ENCODE assay signal across 15 cellular contexts in genomic region chr22:30262112-30262511, GRCh38. TPM values are rescaled to one million over a fixed set of nuclear protein-coding genes. Genes with fewer than 3 reads are reported as not detected.
DNase-seq lines count a peak whose midpoint lies in the region; ATAC-seq, FAIRE-seq and TF ChIP-seq lines count a peak whose summit lies in the region.
"Had no signal": no experiment of that assay in that cellular context is flagged by ENCODE, and none has a peak within 500 bp of the region (broad histone marks: within the 10 kb centered on the region; RNA-seq: fewer than 3 reads in every experiment).

No MANE protein-coding gene starts in this region.

- DNase-seq in activated T-cell treated with anti-CD3 and anti-CD28 coated beads, Interleukin-2, amount 50 U/mL, for 72 hours = no peak
- no peak for DNase-seq in activated T-cell treated with anti-CD3 and anti-CD28 coated beads, Interleukin-2, amount 50 U/mL, for 4 hours
- DNase-seq in T-helper 17 cell = no peak
- DNase-seq in H1 (ENCODE audit: low read depth in 1 of 2, low spot score in 2 of 2) = no peak
- no peak for DNase-seq in trophoblast cell
- DNase-seq in SJCRH30 = no peak
- DNase-seq in hippocampal formation (lab: John Stamatoyannopoulos, UW) = no peak
- no peak for DNase-seq in SW 1271 (lab: John Stamatoyannopoulos, UW)
- DNase-seq: cerebellar nuclear complex, DMS 273 treated with DMSO at 0.1 percent for 48 hours had no signal

- no peaks in the 10 kb centered on the region for H4K20me1 ChIP-seq in H1 (replicated peaks in 1 of 2; ENCODE audit: control insufficient read depth in 1 of 2, insufficient read depth in 2 of 2, low read length in 2 of 2)

- H3K4me3 ChIP-seq in H1 (ENCODE audit: extremely low read depth in 1 of 4, insufficient read depth in 2 of 4, low read depth in 3 of 4, low read length in 4 of 4) = no peak overlapping the region
- no peak overlapping the region for H3K4me3 ChIP-seq in trophoblast cell (ENCODE audit: low read depth, low read length)
- H3K4me3 ChIP-seq in SJCRH30 = no peak overlapping the region
- H3K4me3 ChIP-seq: ascending aorta, prostate gland, uterus had no signal

- no peak for TF ChIP-seq POLR2A in H1 (IDR thresholded peaks at IDR 0.05; ENCODE audit: control extremely low read depth in 1 of 2, low read depth in 2 of 2, low read length in 2 of 2)

- H3K9me3 ChIP-seq in T-helper 17 cell (ENCODE audit: control insufficient read depth, low read length, poor library complexity, severe bottlenecking) (no peaks in the 10 kb centered on the region), H1 (ENCODE audit: insufficient read depth in 2 of 2, low read depth in 1 of 2, low read length in 1 of 2) (no peaks in the 10 kb centered on the region), trophoblast cell (ENCODE audit: insufficient read depth, low read depth, low read length) (no peaks in the 10 kb centered on the region), SJCRH30 (replicated peaks) (no peaks in the 10 kb centered on the region)
- H3K9me3 ChIP-seq: ascending aorta, prostate gland, uterus had no signal

- 90% methylated on average over 4 of the region's 4 CpGs; no CpG with 5 or more reads in 1 of the 2 experiments for WGBS in H1 (ENCODE audit: extremely low coverage in 1 of 2, insufficient coverage in 1 of 2, insufficient read length in 1 of 2, insufficient replicate concordance in 2 of 2, low coverage in 1 of 2, low lambda C conversion rate in 2 of 2, missing lambda C conversion rate in 1 of 2), 2 experiments
- no CpG with 5 or more reads among the region's 4 CpGs for WGBS in trophoblast cell (ENCODE audit: extremely low coverage, insufficient coverage, insufficient read length)

- no peak overlapping the region for H2AFZ ChIP-seq in H1 (ENCODE audit: low read length)
- no peak overlapping the region for H2AFZ ChIP-seq in trophoblast cell (ENCODE audit: insufficient read depth, low read length, poor library complexity)

- H3K27ac ChIP-seq in H1 (ENCODE audit: low read depth, low read length) (no peak overlapping the region), trophoblast cell (ENCODE audit: low read depth, low read length) (no peak overlapping the region), SJCRH30 (no peak overlapping the region)
- H3K27ac ChIP-seq: ascending aorta, GM23248, prostate gland, uterus had no signal

- H3K23ac ChIP-seq in H1 (ENCODE audit: insufficient read length) (no peak overlapping the region), trophoblast cell (ENCODE audit: low read length) (no peak overlapping the region)

- no peak for TF ChIP-seq CTCF in H1 (IDR thresholded peaks at IDR 0.05; ENCODE audit: control extremely low read depth in 1 of 3, insufficient read depth in 1 of 3, low read depth in 1 of 3, low read length in 3 of 3)

- peak overlapping the region; percentile 46 to 51 for H3K4me3 Mint-ChIP-seq in activated T-cell treated with anti-CD3 and anti-CD28 coated beads, Interleukin-2, amount 50 U/mL, for 72 hours
- no peak overlapping the region for H3K4me3 Mint-ChIP-seq in activated T-cell treated with anti-CD3 and anti-CD28 coated beads, Interleukin-2, amount 50 U/mL, for 4 hours
- H3K4me3 Mint-ChIP-seq in T-helper 17 cell = peak overlapping the region; percentile 70
- H3K4me3 Mint-ChIP-seq: nephron had no signal

- H3K27me3 Mint-ChIP-seq in activated T-cell treated with anti-CD3 and anti-CD28 coated beads, Interleukin-2, amount 50 U/mL, for 72 hours (ENCODE audit: low read depth) = no peaks in the 10 kb centered on the region
- H3K27me3 Mint-ChIP-seq in activated T-cell treated with anti-CD3 and anti-CD28 coated beads, Interleukin-2, amount 50 U/mL, for 4 hours (ENCODE audit: low read depth) = no peaks in the 10 kb centered on the region
- H3K27me3 Mint-ChIP-seq in T-helper 17 cell = no peaks in the 10 kb centered on the region

- no peak overlapping the region for H3K4ac ChIP-seq in H1 (replicated peaks; ENCODE audit: insufficient read length, low read depth, low read length)
- H3K4ac ChIP-seq in trophoblast cell (ENCODE audit: low read depth, low read length) = no peak overlapping the region

- no peak for TF ChIP-seq EP300 in H1 (IDR thresholded peaks at IDR 0.05; ENCODE audit: borderline replicate concordance in 1 of 2, low read depth in 2 of 2, low read length in 2 of 2)

- H4K8ac ChIP-seq in H1 (ENCODE audit: extremely low read depth, insufficient read depth, low read length) = no peak overlapping the region
- no peak overlapping the region for H4K8ac ChIP-seq in trophoblast cell (ENCODE audit: low read depth, low read length)

- POLR2A ChIA-PET in H1 (lab: Charles Lee; ENCODE audit: partially characterized antibody) = no interaction called here

- H4K91ac ChIP-seq in H1 (replicated peaks; ENCODE audit: insufficient read length, low read length) (no peak overlapping the region), trophoblast cell (ENCODE audit: low read depth, low read length) (peak overlapping the region; percentile 65)

- H3K4me1 ChIP-seq in H1 (replicated peaks in 1 of 4; ENCODE audit: control insufficient read depth in 3 of 4, insufficient read depth in 4 of 4, low read length in 3 of 4) (peaks cover 0 to 14% (median 9%) of the 10 kb centered on the region in 4 experiments; a peak in 6 of 7 replicates), trophoblast cell (ENCODE audit: control insufficient read depth in 1 of 2, insufficient read depth in 2 of 2, low read length in 2 of 2) (peaks cover 8 to 32% of the 10 kb centered on the region in 2 experiments), SJCRH30 (no peaks in the 10 kb centered on the region)
- H3K4me1 ChIP-seq: ascending aorta, prostate gland had no signal

- H3K9me3 Mint-ChIP-seq in activated T-cell treated with anti-CD3 and anti-CD28 coated beads, Interleukin-2, amount 50 U/mL, for 72 hours = no peaks in the 10 kb centered on the region
- no peaks in the 10 kb centered on the region for H3K9me3 Mint-ChIP-seq in activated T-cell treated with anti-CD3 and anti-CD28 coated beads, Interleukin-2, amount 50 U/mL, for 4 hours
- H3K9me3 Mint-ChIP-seq: nephron had no signal

- H2BK120ac ChIP-seq in H1 (replicated peaks; ENCODE audit: low read depth, low read length) = no peak overlapping the region
- no peak overlapping the region for H2BK120ac ChIP-seq in trophoblast cell (ENCODE audit: insufficient read depth, low read length, poor library complexity)

- TF ChIP-seq RAD21 in H1 (IDR thresholded peaks at IDR 0.05 in 1 of 2, conservative IDR thresholded peaks at IDR 0.05 in 1 of 2; ENCODE audit: low read depth in 2 of 2, low read length in 2 of 2) = no peak

- no peak overlapping the region for H4K12ac ChIP-seq in trophoblast cell (ENCODE audit: low read depth, low read length)

- H2AK5ac ChIP-seq in H1 (ENCODE audit: low read depth, low read length) = 0 out of 2 replicates have a peak overlapping the region, but pooled peaks have one; percentile 82
- no peak overlapping the region for H2AK5ac ChIP-seq in trophoblast cell (ENCODE audit: low read length)

- no peak overlapping the region for H3K4me2 ChIP-seq in H1 (ENCODE audit: insufficient read depth in 1 of 2, low read depth in 2 of 2, low read length in 2 of 2)
- H3K4me2 ChIP-seq in trophoblast cell (ENCODE audit: low read length) = no peak overlapping the region

- H3K79me1 ChIP-seq in H1 (ENCODE audit: low read depth, low read length) = no peaks in the 10 kb centered on the region
- peaks cover 8% of the 10 kb centered on the region for H3K79me1 ChIP-seq in trophoblast cell (ENCODE audit: low read length)

- peaks cover 0 to under 1% (median 0%) of the 10 kb centered on the region in 4 experiments; a peak in 2 of 7 replicates for H3K27me3 ChIP-seq in H1 (replicated peaks in 1 of 4; ENCODE audit: control insufficient read depth in 3 of 4, extremely low read depth in 1 of 4, insufficient read depth in 3 of 4, low read length in 3 of 4)
- no peaks in the 10 kb centered on the region for H3K27me3 ChIP-seq in trophoblast cell (ENCODE audit: insufficient read depth, low read length)
- H3K27me3 ChIP-seq in SJCRH30 = no peaks in the 10 kb centered on the region
- H3K27me3 ChIP-seq: ascending aorta, uterus had no signal

- peaks cover 9 to 12% of the 10 kb centered on the region in 2 donors for H3K36me3 Mint-ChIP-seq in activated T-cell treated with anti-CD3 and anti-CD28 coated beads, Interleukin-2, amount 50 U/mL, for 72 hours (ENCODE audit: insufficient read depth in 2 of 2)
- H3K36me3 Mint-ChIP-seq in activated T-cell treated with anti-CD3 and anti-CD28 coated beads, Interleukin-2, amount 50 U/mL, for 4 hours (ENCODE audit: insufficient read depth) = peaks cover 6% of the 10 kb centered on the region
- H3K36me3 Mint-ChIP-seq in T-helper 17 cell (ENCODE audit: low read depth) = no peaks in the 10 kb centered on the region

- H3K27ac Mint-ChIP-seq in activated T-cell treated with anti-CD3 and anti-CD28 coated beads, Interleukin-2, amount 50 U/mL, for 72 hours = no peak overlapping the region
- H3K27ac Mint-ChIP-seq in T-helper 17 cell = no peak overlapping the region

- H2BK5ac ChIP-seq in H1 (ENCODE audit: low read depth, low read length) = no peak overlapping the region
- H2BK5ac ChIP-seq in trophoblast cell (ENCODE audit: low read depth, low read length, poor library complexity) = no peak overlapping the region

- H3K23me2 ChIP-seq in H1 (ENCODE audit: low read depth, low read length) = no peaks in the 10 kb centered on the region

- H2BK20ac ChIP-seq in H1 (ENCODE audit: low read length) = no peak overlapping the region; the same call in 1 of the 2 replicates

- H2BK15ac ChIP-seq in H1 (ENCODE audit: low read length) = peak overlapping the region; percentile 83; the same call in 1 of the 2 replicates

- H3K36me3 ChIP-seq in H1 (ENCODE audit: control insufficient read depth in 2 of 4, insufficient read depth in 4 of 4, low read length in 3 of 4) (no peaks in the 10 kb centered on the region), trophoblast cell (ENCODE audit: control insufficient read depth in 1 of 2, insufficient read depth in 2 of 2, low read length in 2 of 2) (no peaks in the 10 kb centered on the region), SJCRH30 (no peaks in the 10 kb centered on the region)
- H3K36me3 ChIP-seq: ascending aorta, prostate gland, uterus had no signal

- H3K18ac ChIP-seq in H1 (ENCODE audit: extremely low read depth, low read length) (no peak overlapping the region), trophoblast cell (ENCODE audit: low read length) (no peak overlapping the region)

- H3K9ac ChIP-seq in H1 (replicated peaks in 1 of 4; ENCODE audit: extremely low read depth in 1 of 4, low read depth in 3 of 4, low read length in 3 of 4) (no peak overlapping the region), trophoblast cell (ENCODE audit: low read length) (no peak overlapping the region)
- H3K9ac ChIP-seq: GM23248 had no signal

- peaks cover 53% of the 10 kb centered on the region for H3K4me1 Mint-ChIP-seq in activated T-cell treated with anti-CD3 and anti-CD28 coated beads, Interleukin-2, amount 50 U/mL, for 72 hours (ENCODE audit: low read depth)
- H3K4me1 Mint-ChIP-seq in activated T-cell treated with anti-CD3 and anti-CD28 coated beads, Interleukin-2, amount 50 U/mL, for 4 hours (ENCODE audit: low read depth) = peaks cover 30% of the 10 kb centered on the region
- H3K4me1 Mint-ChIP-seq in T-helper 17 cell = peaks cover 45% of the 10 kb centered on the region

- H3K56ac ChIP-seq in H1 (replicated peaks; ENCODE audit: insufficient read length, low read depth, low read length) = no peak overlapping the region

- H3K79me2 ChIP-seq in H1 (ENCODE audit: control insufficient read depth in 1 of 2, insufficient read depth in 2 of 2, low read length in 2 of 2) (no peaks in the 10 kb centered on the region), trophoblast cell (ENCODE audit: control insufficient read depth, insufficient read depth, low read length, poor library complexity) (no peaks in the 10 kb centered on the region)

- H2BK12ac ChIP-seq in H1 (ENCODE audit: low read depth, low read length) = peak overlapping the region; percentile 68; the same call in 1 of the 2 replicates
- H2BK12ac ChIP-seq in trophoblast cell (ENCODE audit: low read length) = no peak overlapping the region

- H3K14ac ChIP-seq in H1 (ENCODE audit: insufficient read length) (no peak overlapping the region), trophoblast cell (ENCODE audit: low read length) (no peak overlapping the region)

- FAIRE-seq in H1 (lab: Jason Lieb, UNC) = no peak

- H4K5ac ChIP-seq in H1 (ENCODE audit: insufficient read length, low read depth, low read length) = no peak overlapping the region

- no peak for ATAC-seq in activated T-cell treated with anti-CD3 and anti-CD28 coated beads, Interleukin-2, amount 50 U/mL, for 72 hours (replicated peaks in 1 of 2)
- no peak for ATAC-seq in activated T-cell treated with anti-CD3 and anti-CD28 coated beads, Interleukin-2, amount 50 U/mL, for 4 hours
- ATAC-seq in T-helper 17 cell = no peak

- CTCF ChIA-PET in H1 (lab: Charles Lee; ENCODE audit: partially characterized antibody) = interaction anchor here (1.1 to 3.5 kb wide), 5 partner anchors 13 to 155 kb away, joined by 3 to 17 read pairs (median 6); no protein-coding TSS in a partner anchor

RNA-seq across cellular contexts. Expression of gene OSM, which starts 4.5 kb away (rescaled TPM):
- total RNA-seq in activated T-cell treated with anti-CD3 and anti-CD28 coated beads, Interleukin-2, amount 50 U/mL, for 72 hours = 10 to 100 TPM; 20.9 to 21.9 TPM
- 10 to 100 TPM; 18.4 to 30.7 (median 22.2) TPM for total RNA-seq in activated T-cell treated with anti-CD3 and anti-CD28 coated beads, Interleukin-2, amount 50 U/mL, for 4 hours
- total RNA-seq in T-helper 17 cell = 10 to 100 TPM; 29.1 to 35.2 TPM
- total RNA-seq in H1 (2021; fragmentation: NEBNext Ultra II Directional; extraction: Animal tissue kit (Norgen Biotek cat#: 25700)) = not detected in 2 replicates
- not detected in 2 replicates for polyA plus RNA-seq in H1 (2011; rRNA removed)
- not detected for polyA plus RNA-seq in H1 (2011; cell fraction: cytosol; rRNA removed)
- not detected for polyA plus RNA-seq in H1 (2011; cell fraction: nucleus; rRNA removed)
- not detected in 4 replicates for polyA plus RNA-seq in H1 (2012, experiment 1 of 2)
- polyA plus RNA-seq in H1 (2012, experiment 2 of 2) = not detected
- polyA plus RNA-seq in H1 (2013, experiment 1 of 2) = not detected
- polyA plus RNA-seq in H1 (2013, experiment 2 of 2) = not detected
- polyA minus RNA-seq in H1 (2011; rRNA and poly(A)+ RNA removed) = not detected in 2 replicates
- not detected for polyA minus RNA-seq in H1 (2011; cell fraction: cytosol; rRNA and poly(A)+ RNA removed)
- not detected for polyA minus RNA-seq in H1 (2011; cell fraction: nucleus; rRNA and poly(A)+ RNA removed)
- 0.19 and 0.25 TPM in 2 replicates for polyA plus RNA-seq in trophoblast cell (2013)
- not detected in 2 replicates for total RNA-seq in SJCRH30 (2014; rRNA removed; shearing (Covaris generic))
- total RNA-seq: ascending aorta, GM23248 had no signal
- polyA plus RNA-seq: GM23248 had no signal

RNA-seq across cellular contexts. Expression of gene LIF, which starts 15.6 kb away (rescaled TPM):
- total RNA-seq in activated T-cell treated with anti-CD3 and anti-CD28 coated beads, Interleukin-2, amount 50 U/mL, for 72 hours = 10 to 100 TPM; 67.9 to 71.3 TPM
- total RNA-seq in activated T-cell treated with anti-CD3 and anti-CD28 coated beads, Interleukin-2, amount 50 U/mL, for 4 hours = 100 to 1,000 TPM; 226 to 440 (median 307) TPM
- 1 to 10 TPM; 1.8 to 5.3 TPM for total RNA-seq in T-helper 17 cell
- 3.3 and 3.5 TPM in 2 replicates for total RNA-seq in H1 (2021; fragmentation: NEBNext Ultra II Directional; extraction: Animal tissue kit (Norgen Biotek cat#: 25700))
- polyA plus RNA-seq in H1 (2011; rRNA removed) = 3.3 and 4.1 TPM in 2 replicates
- polyA plus RNA-seq in H1 (2011; cell fraction: cytosol; rRNA removed) = 4.0 TPM
- polyA plus RNA-seq in H1 (2011; cell fraction: nucleus; rRNA removed) = 16.5 TPM
- polyA plus RNA-seq in H1 (2012, experiment 1 of 2) = 3.5 to 4.5 TPM (median 3.9 TPM) in 4 replicates
- polyA plus RNA-seq in H1 (2012, experiment 2 of 2) = 2.9 TPM
- polyA plus RNA-seq in H1 (2013, experiment 1 of 2) = 2.2 TPM
- 1.8 TPM for polyA plus RNA-seq in H1 (2013, experiment 2 of 2)
- polyA minus RNA-seq in H1 (2011; rRNA and poly(A)+ RNA removed) = 9.4 and 9.6 TPM in 2 replicates
- polyA minus RNA-seq in H1 (2011; cell fraction: cytosol; rRNA and poly(A)+ RNA removed) = 6.2 TPM
- polyA minus RNA-seq in H1 (2011; cell fraction: nucleus; rRNA and poly(A)+ RNA removed) = 4.6 TPM
- polyA plus RNA-seq in trophoblast cell (2013) = 1.2 and 1.4 TPM in 2 replicates
- 1.1 and 1.7 TPM in 2 replicates for total RNA-seq in SJCRH30 (2014; rRNA removed; shearing (Covaris generic))
- total RNA-seq: ascending aorta had no signal

RNA-seq across cellular contexts. Expression of gene CASTOR1, which starts 27.2 kb away (rescaled TPM):
- 1 to 10 TPM; 6.2 to 7.4 TPM for total RNA-seq in activated T-cell treated with anti-CD3 and anti-CD28 coated beads, Interleukin-2, amount 50 U/mL, for 72 hours
- 1 to 10 TPM; 1.1 to 2.9 (median 2.4) TPM for total RNA-seq in activated T-cell treated with anti-CD3 and anti-CD28 coated beads, Interleukin-2, amount 50 U/mL, for 4 hours
- 10 to 100 TPM; 10.6 to 12.4 TPM for total RNA-seq in T-helper 17 cell
- 8.4 and 10.3 TPM in 2 replicates for total RNA-seq in H1 (2021; fragmentation: NEBNext Ultra II Directional; extraction: Animal tissue kit (Norgen Biotek cat#: 25700))
- polyA plus RNA-seq in H1 (2011; rRNA removed) = 36.0 and 44.6 TPM in 2 replicates
- 22.6 TPM for polyA plus RNA-seq in H1 (2011; cell fraction: cytosol; rRNA removed)
- 27.5 TPM for polyA plus RNA-seq in H1 (2011; cell fraction: nucleus; rRNA removed)
- 3.7 to 12.4 TPM (median 11.3 TPM) in 4 replicates for polyA plus RNA-seq in H1 (2012, experiment 1 of 2)
- 10.9 TPM for polyA plus RNA-seq in H1 (2012, experiment 2 of 2)
- polyA plus RNA-seq in H1 (2013, experiment 1 of 2) = 9.5 TPM
- polyA plus RNA-seq in H1 (2013, experiment 2 of 2) = 10.2 TPM
- 8.2 and 8.5 TPM in 2 replicates for polyA minus RNA-seq in H1 (2011; rRNA and poly(A)+ RNA removed)
- polyA minus RNA-seq in H1 (2011; cell fraction: cytosol; rRNA and poly(A)+ RNA removed) = 3.8 TPM
- polyA minus RNA-seq in H1 (2011; cell fraction: nucleus; rRNA and poly(A)+ RNA removed) = 8.7 TPM
- 41.1 and 44.2 TPM in 2 replicates for polyA plus RNA-seq in trophoblast cell (2013)
- 1.2 and 2.1 TPM in 2 replicates for total RNA-seq in SJCRH30 (2014; rRNA removed; shearing (Covaris generic))

Comparison
In these comparisons a context has a peak if more than half of its experiments do, and no peak if none do; other contexts are left out.
1. RNA of gene OSM, which starts 4.5 kb away (total RNA-seq): 29.1 to 35.2 TPM in T-helper 17 cell, 18.4 to 30.7 TPM in activated T-cell treated with anti-CD3 and anti-CD28 coated beads, Interleukin-2, amount 50 U/mL, for 4 hours and 20.9 to 21.9 TPM in activated T-cell treated with anti-CD3 and anti-CD28 coated beads, Interleukin-2, amount 50 U/mL, for 72 hours; not detected in SJCRH30 and not detected in H1; every median in the first group is over 10 times any median in the second.
2. RNA of gene LIF, which starts 15.6 kb away (total RNA-seq): 226 to 440 TPM in activated T-cell treated with anti-CD3 and anti-CD28 coated beads, Interleukin-2, amount 50 U/mL, for 4 hours and 67.9 to 71.3 TPM in activated T-cell treated with anti-CD3 and anti-CD28 coated beads, Interleukin-2, amount 50 U/mL, for 72 hours; 1.8 to 5.3 TPM in T-helper 17 cell, 3.3 to 3.5 TPM in H1 and 1.1 to 1.7 TPM in SJCRH30; every median in the first group is over 10 times any median in the second.